Comparison of ENCODE assay signal across 9 cellular contexts in the genomic region with DNA sequence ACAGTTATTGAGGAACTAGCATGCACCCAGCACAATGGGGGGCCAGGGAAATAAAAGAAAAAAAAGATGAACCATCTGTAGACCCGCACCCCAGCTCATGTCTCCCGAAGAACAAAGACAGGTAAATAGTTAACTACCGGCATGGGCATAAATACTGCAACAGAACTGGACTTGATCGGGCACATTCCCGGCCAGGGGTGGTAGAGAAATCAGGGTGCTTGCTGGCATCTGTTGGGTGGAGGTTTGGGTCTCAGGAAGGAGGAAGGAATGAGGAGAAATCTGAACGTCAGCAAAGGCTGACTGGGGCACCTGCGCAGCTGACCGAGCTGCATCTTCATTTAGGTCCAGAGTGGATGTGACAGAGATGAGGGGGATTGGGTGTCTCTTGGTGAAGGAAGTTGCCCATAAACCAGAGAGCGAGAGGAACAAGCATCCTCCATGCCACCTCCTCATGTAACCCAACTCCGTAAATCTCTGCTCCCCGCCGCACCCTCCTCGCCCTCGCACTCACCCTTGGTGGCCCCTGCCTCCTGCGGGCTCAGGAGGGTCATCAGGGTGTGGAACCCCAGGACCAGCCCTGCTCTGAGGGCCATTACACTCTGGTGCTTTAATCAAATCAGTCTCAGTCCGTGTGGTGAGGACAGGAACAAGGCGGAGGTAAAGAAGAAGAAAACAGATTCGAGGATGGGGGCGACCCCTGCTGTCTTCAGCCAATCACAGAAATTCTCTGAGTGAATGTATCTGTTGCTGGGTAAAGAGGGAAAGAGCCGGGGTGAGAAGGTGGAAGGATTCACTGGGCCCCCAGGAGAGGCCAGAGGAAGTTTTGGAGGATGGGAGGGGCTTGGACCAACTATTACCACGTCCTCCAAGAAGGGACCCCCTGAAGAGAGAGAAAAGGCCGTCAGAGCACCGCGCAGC. TPM values are rescaled to one million over a fixed set of nuclear protein-coding genes. Genes with fewer than 3 reads are reported as not detected.
DNase-seq lines count a peak whose midpoint lies in the region; ATAC-seq lines count a peak whose summit lies in the region.
"Had no signal": no experiment of that assay in that cellular context is flagged by ENCODE, and none has a peak within 500 bp of the region (broad histone marks: within the 10 kb centered on the region; RNA-seq: fewer than 3 reads in every experiment).

A gene (minus strand): TSS at position 648 of the 918 bp plus-strand sequence.

- no peaks in the 10 kb centered on the region for H3K9me3 ChIP-seq in T-helper 17 cell (ENCODE audit: control insufficient read depth, low read length, poor library complexity, severe bottlenecking)

- peak within 1 kb of the TSS; percentile 9 for H3K27ac Mint-ChIP-seq in T-helper 17 cell
- H3K27ac Mint-ChIP-seq in dendritic cell treated with granulocyte-macrophage colony-stimulating factor and Interleukin-4, amounts not matched to agents 40 ng/mL and 50 ng/mL, for 4 days: peak within 1 kb of the TSS; percentile 85

- H3K9me3 Mint-ChIP-seq in dendritic cell treated with granulocyte-macrophage colony-stimulating factor and Interleukin-4, amounts not matched to agents 40 ng/mL and 50 ng/mL, for 4 days: no peaks in the 10 kb centered on the region

- H3K4me1 Mint-ChIP-seq in T-helper 17 cell: peaks cover 15% of the 10 kb centered on the region
- peaks cover 53% of the 10 kb centered on the region for H3K4me1 Mint-ChIP-seq in dendritic cell treated with granulocyte-macrophage colony-stimulating factor and Interleukin-4, amounts not matched to agents 40 ng/mL and 50 ng/mL, for 4 days (ENCODE audit: low read depth)

- ATAC-seq in GM18520 (IDR thresholded peaks at IDR 0.05; ENCODE audit: unreplicated experiment) (peak; percentile 86), HG02973 (IDR thresholded peaks at IDR 0.05; ENCODE audit: unreplicated experiment) (peak; percentile 81), T-helper 17 cell (peak; percentile 88)

- DNase-seq in AG08396 (ENCODE audit: low spot score): peak; percentile 43
- DNase-seq in T-helper 17 cell: no peak
- DNase-seq in myocyte (ENCODE audit: low read depth): peak; percentile 38
- DNase-seq in NCI-H128 (lab: John Stamatoyannopoulos, UW; ENCODE audit: unreplicated experiment): no peak
- no peak for DNase-seq in NCI-H1694 treated with DMSO at 0.1 percent for 48 hours (lab: John Stamatoyannopoulos, UW)

- intact Hi-C loops in dendritic cell treated with granulocyte-macrophage colony-stimulating factor and Interleukin-4, amounts not matched to agents 40 ng/mL and 50 ng/mL, for 4 days (cut with micrococcal nuclease): no loop called here

- peaks cover 59% of the 10 kb centered on the region for H3K27me3 Mint-ChIP-seq in T-helper 17 cell
- H3K27me3 Mint-ChIP-seq in dendritic cell treated with granulocyte-macrophage colony-stimulating factor and Interleukin-4, amounts not matched to agents 40 ng/mL and 50 ng/mL, for 4 days: peaks cover 10% of the 10 kb centered on the region

- H3K36me3 Mint-ChIP-seq in T-helper 17 cell (ENCODE audit: low read depth): no peaks in the 10 kb centered on the region
- peaks cover 56% of the 10 kb centered on the region for H3K36me3 Mint-ChIP-seq in dendritic cell treated with granulocyte-macrophage colony-stimulating factor and Interleukin-4, amounts not matched to agents 40 ng/mL and 50 ng/mL, for 4 days (ENCODE audit: low read depth)

- H3K4me3 Mint-ChIP-seq in T-helper 17 cell: peak within 1 kb of the TSS; percentile 82
- peak within 1 kb of the TSS; percentile 87 for H3K4me3 Mint-ChIP-seq in dendritic cell treated with granulocyte-macrophage colony-stimulating factor and Interleukin-4, amounts not matched to agents 40 ng/mL and 50 ng/mL, for 4 days

RNA-seq across cellular contexts. Expression of the gene that starts here (rescaled TPM):
- total RNA-seq in T-helper 17 cell (1 to 10 TPM; 2.6 to 5.1 TPM), myocyte (not detected in 2 replicates)
- not detected for polyA plus RNA-seq in myocyte (2012)
- polyA plus RNA-seq: keratinocyte had no signal

Comparison
In these comparisons a context has a peak if more than half of its experiments do, and no peak if none do; other contexts are left out.
1. Peak in DNase-seq in myocyte; RNA of the gene not detected or under 1 TPM.